In genomic region chr12:111434680-111435338, GRCh38 we compare ENCODE assay signal across 9 cellular contexts. TPM values are rescaled to one million over a fixed set of nuclear protein-coding genes. Genes with fewer than 3 reads are reported as not detected.
DNase-seq lines count a peak whose midpoint lies in the region; ATAC-seq and TF ChIP-seq lines count a peak whose summit lies in the region.
"Had no signal": no experiment of that assay in that cellular context is flagged by ENCODE, and none has a peak within 500 bp of the region (broad histone marks: within the 10 kb centered on the region; RNA-seq: fewer than 3 reads in every experiment).

No MANE protein-coding gene starts in this region.

- peak overlapping the region; percentile 17 for H3K4me3 ChIP-seq in suprapubic skin
- H3K4me3 ChIP-seq: HAP-1 had no signal

- peak; percentile 65 for ATAC-seq in GM21528 (IDR thresholded peaks at IDR 0.05; ENCODE audit: low FRiP score, unreplicated experiment)

- TF ChIP-seq POLR2A in suprapubic skin (IDR thresholded peaks at IDR 0.05), result no peak

- WGBS in suprapubic skin, result 30% methylated on average over 15 of the region's 18 CpGs

- H3K9me3 Mint-ChIP-seq in neural crest cell, result no peaks in the 10 kb centered on the region

- no peaks in the 10 kb centered on the region for H3K36me3 Mint-ChIP-seq in neural crest cell (ENCODE audit: low read depth)

- H3K4me1 ChIP-seq in suprapubic skin, result peaks cover 74% of the 10 kb centered on the region

- no peak for TF ChIP-seq CTCF in neural crest cell (conservative IDR thresholded peaks at IDR 0.05)
- TF ChIP-seq CTCF in suprapubic skin (IDR thresholded peaks at IDR 0.05), result no peak

- no peaks in the 10 kb centered on the region for H3K27me3 Mint-ChIP-seq in neural crest cell (ENCODE audit: low read depth)

- H3K4me3 Mint-ChIP-seq in neural crest cell, result peak overlapping the region; percentile 32

- peak overlapping the region; percentile 64 for H3K27ac ChIP-seq in suprapubic skin

- no peaks in the 10 kb centered on the region for H3K27me3 ChIP-seq in suprapubic skin

- no peaks in the 10 kb centered on the region for H3K36me3 ChIP-seq in suprapubic skin
- H3K36me3 ChIP-seq: HAP-1 had no signal

- no peak overlapping the region for H3K27ac Mint-ChIP-seq in neural crest cell (ENCODE audit: unreplicated experiment)

- no peaks in the 10 kb centered on the region for H3K9me3 ChIP-seq in suprapubic skin
- H3K9me3 ChIP-seq: HAP-1 had no signal

- H3K4me1 Mint-ChIP-seq in neural crest cell, result peaks cover 45% of the 10 kb centered on the region

- no peak for TF ChIP-seq EP300 in suprapubic skin (IDR thresholded peaks at IDR 0.05)

- peak; percentile 5 for DNase-seq in COR-L47 (lab: John Stamatoyannopoulos, UW)
- DNase-seq in LHCN-M2 (ENCODE audit: low read depth), result peak; percentile 72
- peak; percentile 70 to 77 for DNase-seq in activated CD8-positive, alpha-beta memory T cell treated with anti-CD3 and anti-CD28 coated beads for 1 hour (ENCODE audit: extremely low read depth in 1 of 2, low read depth in 1 of 2)
- DNase-seq in effector CD8-positive, alpha-beta T cell (lab: John Stamatoyannopoulos, UW), result peak; percentile 58
- no peak for DNase-seq in neural crest cell (ENCODE audit: low read depth, low spot score)
- peak in 1 of 2 donors; percentile 80 for DNase-seq in suprapubic skin (ENCODE audit: low spot score in 2 of 2)
- no peak for DNase-seq in HuH-7 (ENCODE audit: low spot score)

RNA-seq across cellular contexts. Expression of gene SH2B3, which starts 29.1 kb away (rescaled TPM):
- total RNA-seq in LHCN-M2 (2014; rRNA removed) (120 and 124 TPM in 2 replicates), neural crest cell (11.3 and 11.8 TPM in 2 replicates), suprapubic skin (1 to 10 TPM; 3.4 to 7.1 (median 4.2) TPM)
- 25.1 TPM for polyA plus RNA-seq in LHCN-M2 (2012)

Comparison
In these comparisons a context has a peak if more than half of its experiments do, and no peak if none do; other contexts are left out.
1. DNase-seq: peak in COR-L47 (single experiment), LHCN-M2 (single experiment), activated CD8-positive, alpha-beta memory T cell treated with anti-CD3 and anti-CD28 coated beads for 1 hour (2 of 2) and effector CD8-positive, alpha-beta T cell (single experiment); none in neural crest cell (single experiment) and HuH-7 (single experiment).